In the genomic region with DNA sequence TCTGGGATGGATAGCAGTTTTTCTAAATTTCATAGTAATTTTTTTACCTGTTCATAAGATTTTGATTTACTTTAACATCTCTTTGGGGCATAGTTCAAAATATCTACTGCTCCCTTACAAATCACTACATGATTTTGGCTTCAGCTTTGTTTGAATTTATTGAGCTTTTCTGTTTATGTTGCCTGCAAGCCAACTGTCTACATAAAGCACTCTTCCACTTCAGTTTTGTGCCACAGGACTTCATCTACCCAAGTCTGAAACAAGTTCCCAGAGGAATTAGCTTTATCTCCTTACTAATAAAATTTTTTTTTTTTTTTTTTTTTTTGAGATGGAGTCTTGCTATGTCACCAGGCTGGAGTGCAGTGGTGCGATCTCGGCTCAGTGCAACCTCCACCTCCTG, we compare ENCODE assay signal across 23 cellular contexts. TPM values are rescaled to one million over a fixed set of nuclear protein-coding genes. Genes with fewer than 3 reads are reported as not detected.
A peak's percentile ranks its signal among the peaks of the same experiment; 100 is the strongest.
DNase-seq lines count a peak whose midpoint lies in the region; ATAC-seq, FAIRE-seq and TF ChIP-seq lines count a peak whose summit lies in the region.
"Had no signal": no experiment of that assay in that cellular context is flagged by ENCODE, and none has a peak within 500 bp of the region (broad histone marks: within the 10 kb centered on the region; RNA-seq: fewer than 3 reads in every experiment).

No MANE protein-coding gene starts in this region.

- no peak overlapping the region for H3K4me2 ChIP-seq in IMR-90 (ENCODE audit: low read depth, low read length)
- H3K4me2 ChIP-seq in mesenchymal stem cell (ENCODE audit: low read length, poor library complexity, severe bottlenecking) = no peak overlapping the region

- peak overlapping the region; percentile 38; the same call in 1 of the 2 replicates for H3K14ac ChIP-seq in IMR-90 (replicated peaks; ENCODE audit: low read depth, low read length)
- no peak overlapping the region for H3K14ac ChIP-seq in mesenchymal stem cell (ENCODE audit: low read length in 2 of 2)

- H3K18ac ChIP-seq in IMR-90 (ENCODE audit: low read depth, low read length) = no peak overlapping the region
- no peak overlapping the region for H3K18ac ChIP-seq in mesenchymal stem cell (ENCODE audit: low read depth in 1 of 2, low read length in 2 of 2)

- WGBS in IMR-90 (ENCODE audit: extremely low coverage in 2 of 2, insufficient read length in 1 of 2), 2 experiments = no CpG with 5 or more reads among the region's 2 CpGs
- 70% methylated on average over 2 of the region's 2 CpGs for WGBS in esophagus muscularis mucosa
- WGBS in mesenchymal stem cell = no CpG with 5 or more reads among the region's 2 CpGs
- 77 to 86% methylated on average over 2 of the region's 2 CpGs for WGBS in tibial nerve, 2 donors

- H2AK5ac ChIP-seq in IMR-90 (ENCODE audit: low read depth, low read length) (no peak overlapping the region), mesenchymal stem cell (ENCODE audit: low read length, severe bottlenecking) (no peak overlapping the region)

- TF ChIP-seq POLR2A in IMR-90 (IDR thresholded peaks at IDR 0.05; ENCODE audit: low read depth, low read length) (no peak), esophagus muscularis mucosa (IDR thresholded peaks at IDR 0.05; ENCODE audit: low read depth) (no peak), tibial nerve (IDR thresholded peaks at IDR 0.05) (no peak)

- POLR2A ChIA-PET in IMR-90 (lab: Charles Lee; ENCODE audit: unreplicated experiment) = interaction anchor here (0.6 kb wide), 1 partner anchor 24 kb away, joined by 3 read pairs; no protein-coding TSS in a partner anchor

- H3K27me3 ChIP-seq in IMR-90 (ENCODE audit: control insufficient read depth, insufficient read depth, low read length) (no peaks in the 10 kb centered on the region), esophagus muscularis mucosa (no peaks in the 10 kb centered on the region), mesenchymal stem cell (ENCODE audit: control insufficient read depth in 1 of 2, insufficient read depth in 1 of 2, low read length in 2 of 2) (no peaks in the 10 kb centered on the region), tibial artery (no peaks in the 10 kb centered on the region), tibial nerve (no peaks in the 10 kb centered on the region)
- H3K27me3 ChIP-seq: BLaER1 treated with 17β-estradiol and CSF1 and Interleukin-3, amounts not matched to agents 10 nM and 100 nM; SJSA1 had no signal

- H2BK5ac ChIP-seq in IMR-90 (ENCODE audit: low read depth, low read length, poor library complexity, severe bottlenecking) (no peak overlapping the region), mesenchymal stem cell (ENCODE audit: low read depth, low read length, poor library complexity, severe bottlenecking) (no peak overlapping the region)

- peak overlapping the region; percentile 26; the same call in 1 of the 2 replicates for H2BK20ac ChIP-seq in IMR-90 (ENCODE audit: low read depth, low read length)

- no peak overlapping the region for H2AK9ac ChIP-seq in IMR-90 (replicated peaks; ENCODE audit: low read depth, low read length, poor library complexity)

- peaks cover 0 to 24% of the 10 kb centered on the region in 2 experiments; a peak in 2 of 4 replicates for H3K79me1 ChIP-seq in IMR-90 (ENCODE audit: low read depth in 1 of 2, low read length in 2 of 2)
- no peaks in the 10 kb centered on the region for H3K79me1 ChIP-seq in mesenchymal stem cell (replicated peaks; ENCODE audit: low read length, poor library complexity, severe bottlenecking)

- H3K27ac ChIP-seq in IMR-90 (ENCODE audit: insufficient read depth, low read length) (no peak overlapping the region), esophagus muscularis mucosa (replicated peaks in 1 of 4) (peak overlapping the region; percentile 25 to 54 (median 37)), mesenchymal stem cell (ENCODE audit: low read length, poor library complexity, severe bottlenecking) (no peak overlapping the region), tibial artery (peak overlapping the region; percentile 13 to 59), tibial nerve (no peak overlapping the region)
- H3K27ac ChIP-seq: GM23248, SJSA1 had no signal

- H3K4me1 ChIP-seq in IMR-90 (ENCODE audit: control insufficient read depth, insufficient read depth, low read length) = peaks cover 26% of the 10 kb centered on the region
- peaks cover 35 to 79% (median 73%) of the 10 kb centered on the region in 4 donors for H3K4me1 ChIP-seq in esophagus muscularis mucosa
- peaks cover 13% of the 10 kb centered on the region for H3K4me1 ChIP-seq in mesenchymal stem cell (ENCODE audit: control insufficient read depth, insufficient read depth, low read depth, low read length)
- peaks cover 0 to 92% (median 67%) of the 10 kb centered on the region in 4 donors for H3K4me1 ChIP-seq in tibial artery
- H3K4me1 ChIP-seq in tibial nerve = peaks cover 0 to 57% (median 19%) of the 10 kb centered on the region in 4 donors

- no peak overlapping the region for H4K5ac ChIP-seq in IMR-90 (ENCODE audit: low read depth, low read length)

- dilution Hi-C loops in IMR-90 (cut with HindIII; ENCODE audit: low sequenced_read_pairs, unreplicated experiment) = no loop called here

- CTCF ChIA-PET in IMR-90 (lab: Yijun Ruan, JAX) = interaction anchor here (1.0 to 1.5 kb wide), 2 partner anchors 12 to 24 kb away, joined by 3 to 4 read pairs; no protein-coding TSS in a partner anchor

- H3K56ac ChIP-seq in IMR-90 (ENCODE audit: extremely low read depth, insufficient read depth, low read length) = no peak overlapping the region

- in situ Hi-C loops in IMR-90 (cut with MboI; ENCODE audit: low sequenced_read_pairs) = no loop called here

- peak overlapping the region; percentile 33; the same call in 1 of the 2 replicates for H3K4ac ChIP-seq in IMR-90 (ENCODE audit: low read depth, low read length)
- H3K4ac ChIP-seq in mesenchymal stem cell (ENCODE audit: low read depth in 1 of 2, low read length in 2 of 2) = no peak overlapping the region

- no peak overlapping the region for H3K23ac ChIP-seq in IMR-90 (ENCODE audit: low read depth, low read length)
- H3K23ac ChIP-seq in mesenchymal stem cell (ENCODE audit: low read length in 2 of 2) = no peak overlapping the region

- H2BK12ac ChIP-seq in mesenchymal stem cell (ENCODE audit: low read length in 2 of 2) = no peak overlapping the region

- H3K4me3 ChIP-seq in IMR-90 (ENCODE audit: insufficient read depth, low read depth, low read length) = no peak overlapping the region
- H3K4me3 ChIP-seq in esophagus muscularis mucosa = no peak overlapping the region
- no peak overlapping the region for H3K4me3 ChIP-seq in mesenchymal stem cell (ENCODE audit: insufficient read depth in 1 of 2, low read depth in 1 of 2, low read length in 2 of 2)
- H3K4me3 ChIP-seq in tibial artery = no peak overlapping the region
- no peak overlapping the region for H3K4me3 ChIP-seq in tibial nerve
- H3K4me3 ChIP-seq: BLaER1 treated with 17β-estradiol and CSF1 and Interleukin-3, amounts not matched to agents 10 nM and 100 nM; GM23248; SJSA1 had no signal

- H2BK15ac ChIP-seq in IMR-90 (ENCODE audit: low read depth, low read length) (no peak overlapping the region), mesenchymal stem cell (ENCODE audit: low read depth, poor library complexity, severe bottlenecking) (no peak overlapping the region)

- BruUV-seq in IMR-90 (replicated peaks; lab: Mats Ljungman, UMichigan) = no TSS peak

- no peak overlapping the region for H3K9ac ChIP-seq in IMR-90 (ENCODE audit: low read depth, low read length)
- peak overlapping the region; percentile 57 for H3K9ac ChIP-seq in mesenchymal stem cell (ENCODE audit: low read length)
- H3K9ac ChIP-seq: BLaER1 treated with 17β-estradiol and CSF1 and Interleukin-3, amounts not matched to agents 10 nM and 100 nM; GM23248 had no signal

- DNase-seq in IMR-90 = no peak
- DNase-seq in esophagus muscularis mucosa (ENCODE audit: extremely low spot score) = no peak
- no peak for DNase-seq in mesenchymal stem cell
- DNase-seq in tibial artery = no peak
- no peak for DNase-seq in HTR-8/SVneo (ENCODE audit: insufficient read length, low spot score)
- no peak for DNase-seq in tibial nerve (ENCODE audit: low spot score in 2 of 2)
- DNase-seq in RPMI8226 = no peak
- DNase-seq: Caco-2; CD4-positive, alpha-beta memory T cell; DMS 273 treated with DMSO at 0.1 percent for 48 hours; DMS79 treated with DMSO at 0.1 percent for 48 hours; GM23248; H9; KG1; NCI-H1092 treated with DMSO at 0.1 percent for 48 hours; NCI-H1436 treated with DMSO at 0.1 percent for 48 hours; NCI-H1930; NCI-H226; NCI-H526 had no signal

- H2BK120ac ChIP-seq in IMR-90 (ENCODE audit: low read depth, low read length) (0 out of 2 replicates have a peak overlapping the region, but pooled peaks have one; percentile 30), mesenchymal stem cell (ENCODE audit: low read depth, low read length) (no peak overlapping the region)

- FAIRE-seq in HTR-8/SVneo (lab: Jason Lieb, UNC) = no peak
- FAIRE-seq: RCC 7860 had no signal

- H4K20me1 ChIP-seq in IMR-90 (ENCODE audit: insufficient read depth, low read length) = no peaks in the 10 kb centered on the region

- peaks cover 27% of the 10 kb centered on the region for H3K9me1 ChIP-seq in IMR-90 (ENCODE audit: insufficient read depth, low read length)

- TF ChIP-seq RAD21 in IMR-90 (IDR thresholded peaks at IDR 0.05; ENCODE audit: low read length) = no peak

- TF ChIP-seq CTCF in IMR-90 (conservative IDR thresholded peaks at IDR 0.05; ENCODE audit: low read depth, low read length) (no peak), esophagus muscularis mucosa (IDR thresholded peaks at IDR 0.05) (no peak), tibial artery (IDR thresholded peaks at IDR 0.05) (no peak), tibial nerve (IDR thresholded peaks at IDR 0.05) (no peak)

- no peaks in the 10 kb centered on the region for H3K9me3 ChIP-seq in IMR-90 (ENCODE audit: control insufficient read depth, insufficient read depth, low read length)
- no peaks in the 10 kb centered on the region for H3K9me3 ChIP-seq in esophagus muscularis mucosa
- H3K9me3 ChIP-seq in mesenchymal stem cell (ENCODE audit: control insufficient read depth, low read length) = no peaks in the 10 kb centered on the region
- no peaks in the 10 kb centered on the region for H3K9me3 ChIP-seq in tibial artery
- no peaks in the 10 kb centered on the region for H3K9me3 ChIP-seq in tibial nerve

- no peaks in the 10 kb centered on the region for H3K36me3 ChIP-seq in IMR-90 (ENCODE audit: control insufficient read depth, insufficient read depth, low read length)
- no peaks in the 10 kb centered on the region for H3K36me3 ChIP-seq in esophagus muscularis mucosa
- H3K36me3 ChIP-seq in mesenchymal stem cell (ENCODE audit: control insufficient read depth in 1 of 2, insufficient read depth in 2 of 2, low read depth in 1 of 2, low read length in 2 of 2) = peaks cover 0 to 3% of the 10 kb centered on the region in 2 experiments
- H3K36me3 ChIP-seq in tibial artery = no peaks in the 10 kb centered on the region
- H3K36me3 ChIP-seq in tibial nerve = no peaks in the 10 kb centered on the region
- H3K36me3 ChIP-seq: SJSA1 had no signal

- no peak for ATAC-seq in IMR-90 (ENCODE audit: low read depth)
- ATAC-seq: Right ventricle myocardium inferior had no signal

- intact Hi-C loops in IMR-90 (cut with micrococcal nuclease) (no loop called here), esophagus muscularis mucosa (cut with DNase I) (no loop called here), tibial artery (cut with DNase I; ENCODE audit: low total_unique reads) (no loop called here)

- no peak overlapping the region for H4K8ac ChIP-seq in IMR-90 (ENCODE audit: low read depth in 2 of 2, low read length in 2 of 2)
- no peak overlapping the region for H4K8ac ChIP-seq in mesenchymal stem cell (ENCODE audit: low read length)

- H4K91ac ChIP-seq in IMR-90 (ENCODE audit: insufficient read depth, low read depth, low read length) (no peak overlapping the region; the same call in 1 of the 2 replicates), mesenchymal stem cell (ENCODE audit: low read length) (no peak overlapping the region)

- H2AFZ ChIP-seq in IMR-90 (replicated peaks; ENCODE audit: low read length, poor library complexity) = no peak overlapping the region
- no peak overlapping the region for H2AFZ ChIP-seq in mesenchymal stem cell (ENCODE audit: low read depth, low read length)
- H2AFZ ChIP-seq: GM23248 had no signal

- TF ChIP-seq EP300 in esophagus muscularis mucosa (IDR thresholded peaks at IDR 0.05) (no peak), tibial nerve (IDR thresholded peaks at IDR 0.05) (no peak)

RNA-seq across cellular contexts. Expression of gene KMT2E, which starts 45.4 kb away (rescaled TPM):
- total RNA-seq in IMR-90 (2012; rRNA removed) (79.2 and 83.3 TPM in 2 replicates), esophagus muscularis mucosa (100 to 1,000 TPM in 2 of 4 donors, 10 to 100 TPM in 2; 77.0 to 109 (median 94.0) TPM), tibial nerve (100 to 1,000 TPM in 3 of 4 donors, 10 to 100 TPM in 1; 91.4 to 141 (median 132) TPM)
- polyA plus RNA-seq in IMR-90 (2012; rRNA removed) = 12.9 and 16.8 TPM in 2 replicates
- polyA plus RNA-seq in IMR-90 (2012; cell fraction: cytosol; rRNA removed) = 5.3 and 7.7 TPM in 2 replicates
- 7.4 and 30.8 TPM in 2 replicates for polyA plus RNA-seq in IMR-90 (2012; cell fraction: nucleus; rRNA removed; ENCODE audit: low replicate concordance)
- 37.5 TPM for polyA plus RNA-seq in mesenchymal stem cell (2013, experiment 1 of 2)
- polyA plus RNA-seq in mesenchymal stem cell (2013, experiment 2 of 2) = 35.8 TPM

Comparison
In these comparisons a context has a peak if more than half of its experiments do, and no peak if none do; other contexts are left out.
1. H3K27ac ChIP-seq: peak in esophagus muscularis mucosa (4 of 4) and tibial artery (2 of 2); none in IMR-90 (single experiment), mesenchymal stem cell (single experiment) and tibial nerve (0 of 4).